20 cellular contexts compared by ENCODE assay signal in genomic region chr13:32068255-32068654, GRCh38.
"Had no signal": no experiment of that assay in that cellular context is flagged by ENCODE, and none has a peak within 500 bp of the region (broad histone marks: within the 10 kb centered on the region; RNA-seq: fewer than 3 reads in every experiment).

No MANE protein-coding gene starts in this region.

- DNase-seq: cerebellar nuclear complex; effector memory CD8-positive, alpha-beta T cell; esophagus squamous epithelium; foreskin fibroblast; head of caudate nucleus; left colon; mesendoderm; naive B cell; nucleus accumbens; ovary; retina; stimulated activated naive CD4-positive, alpha-beta T cell treated with Interleukin-2 at 50 U/mL for 16 hours; trophoblast cell had no signal

- ATAC-seq: effector memory CD8-positive, alpha-beta T cell; left colon; sciatic nerve had no signal

- H3K36me3 Mint-ChIP-seq: naive B cell had no signal

- H2AFZ ChIP-seq: hepatocyte had no signal

- H3K9me3 Mint-ChIP-seq: dendritic cell treated with granulocyte-macrophage colony-stimulating factor and Interleukin-4, amounts not matched to agents 40 ng/mL and 50 ng/mL, for 4 days; effector memory CD8-positive, alpha-beta T cell had no signal

- H3K4me3 ChIP-seq: esophagus squamous epithelium, hepatocyte, ovary, prostate gland, skin epidermis had no signal

- H3K27me3 Mint-ChIP-seq: dendritic cell treated with granulocyte-macrophage colony-stimulating factor and Interleukin-4, amounts not matched to agents 40 ng/mL and 50 ng/mL, for 4 days had no signal

- H3K79me2 ChIP-seq: hepatocyte had no signal

- H3K27me3 ChIP-seq: esophagus squamous epithelium, hepatocyte, ovary had no signal

- H3K36me3 ChIP-seq: esophagus squamous epithelium, ovary, prostate gland had no signal

- H3K27ac Mint-ChIP-seq: dendritic cell treated with granulocyte-macrophage colony-stimulating factor and Interleukin-4, amounts not matched to agents 40 ng/mL and 50 ng/mL, for 4 days; nephron had no signal

- H3K4me3 Mint-ChIP-seq: dendritic cell treated with granulocyte-macrophage colony-stimulating factor and Interleukin-4, amounts not matched to agents 40 ng/mL and 50 ng/mL, for 4 days; effector memory CD8-positive, alpha-beta T cell; naive B cell; nephron had no signal

- H3K4me1 Mint-ChIP-seq: naive B cell had no signal

- H3K9me3 ChIP-seq: esophagus squamous epithelium, ovary, prostate gland had no signal

- FAIRE-seq: colon had no signal

- H3K4me1 ChIP-seq: esophagus squamous epithelium, prostate gland had no signal

- H3K27ac ChIP-seq: esophagus squamous epithelium, hepatocyte, ovary, prostate gland, skin epidermis had no signal

- H3K4me2 ChIP-seq: hepatocyte had no signal
